ENCODE assay signal across 35 cellular contexts in the genomic region with DNA sequence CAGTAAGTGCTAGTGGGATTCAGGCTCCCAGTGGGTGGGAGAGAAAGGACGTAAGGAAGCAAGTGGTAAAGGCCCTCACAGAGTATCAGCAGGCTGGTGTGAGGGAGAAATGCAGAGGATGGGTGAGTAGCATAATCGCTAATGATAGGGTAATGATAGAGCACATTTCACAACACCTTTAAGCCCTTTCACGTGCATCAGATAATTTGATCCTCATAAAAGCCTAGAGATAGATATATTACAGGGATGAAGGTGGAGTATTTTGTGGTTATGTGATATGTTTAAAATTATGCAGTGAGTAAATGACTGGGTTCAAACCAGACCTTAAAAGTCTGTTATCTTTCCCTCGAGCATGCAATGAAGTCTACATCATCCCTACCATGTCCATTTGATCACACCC. TPM values are rescaled to one million over a fixed set of nuclear protein-coding genes. Genes with fewer than 3 reads are reported as not detected.
"Had no signal": no experiment of that assay in that cellular context is flagged by ENCODE, and none has a peak within 500 bp of the region (broad histone marks: within the 10 kb centered on the region; RNA-seq: fewer than 3 reads in every experiment).

No MANE protein-coding gene starts in this region.

- DNase-seq: activated B cell treated with CpG ODN at 0.5 μM for 24 hours; activated CD4-positive, alpha-beta memory T cell treated with anti-CD3 and anti-CD28 coated beads for 36 hours; activated CD4-positive, alpha-beta T cell treated with anti-CD3 and anti-CD28 coated beads for 4 hours; activated CD4-positive, alpha-beta T cell treated with anti-CD3 and anti-CD28 coated beads, Interleukin-2, amount 10 ng/mL, durations not matched to agents 24 days and 14 days; activated CD4-positive, alpha-beta T cell treated with anti-CD3 and anti-CD28 coated beads, Interleukin-2, amount 50 U/mL, for 1 hour; activated CD4-positive, alpha-beta T cell treated with anti-CD3 and anti-CD28 coated beads, Interleukin-2, amount 50 U/mL, for 4 hours; activated CD4-positive, CD25-positive, alpha-beta regulatory T cell treated with anti-CD3 and anti-CD28 coated beads, Interleukin-2, amount 50 U/mL, for 72 hours; activated CD8-positive, alpha-beta memory T cell treated with anti-CD3 and anti-CD28 coated beads, Interleukin-2, amount 50 U/mL, for 4 hours; activated CD8-positive, alpha-beta T cell treated with anti-CD3 and anti-CD28 coated beads for 36 hours; activated effector memory CD4-positive, alpha-beta T cell treated with Interleukin-2 at 50 U/mL for 16 hours; activated gamma-delta T cell treated with Interleukin-2 at 50 U/mL for 16 hours; activated naive CD4-positive, alpha-beta T cell; activated naive CD4-positive, alpha-beta T cell treated with anti-CD3 and anti-CD28 coated beads for 36 hours; activated naive CD4-positive, alpha-beta T cell treated with anti-CD3 and anti-CD28 coated beads, Interleukin-2, amount 50 U/mL, for 16 hours; activated naive CD8-positive, alpha-beta T cell treated with anti-CD3 and anti-CD28 coated beads for 36 hours; activated T-cell treated with anti-CD3 and anti-CD28 coated beads for 4 hours; activated T-cell treated with anti-CD3 and anti-CD28 coated beads, Interleukin-2, amount 50 U/mL, for 1 hour; activated T-cell treated with anti-CD3 and anti-CD28 coated beads, Interleukin-2, amount 50 U/mL, for 4 hours; activated T-cell treated with anti-CD3 and anti-CD28 coated beads, Interleukin-2, amount 50 U/mL, for 72 hours; adrenal gland; amygdala; anterior cingulate cortex; caudate nucleus; cerebellar nuclear complex; T-helper 1 cell; T-helper 2 cell; T-helper 9 cell had no signal

- H3K36me3 ChIP-seq: adrenal gland, ascending aorta, cardiac muscle cell had no signal

- H3K4me3 ChIP-seq: adrenal gland, ascending aorta, cardiac muscle cell had no signal

- H3K9me3 ChIP-seq: adrenal gland, ascending aorta had no signal

- H3K27ac ChIP-seq: adrenal gland, ascending aorta, cardiac muscle cell, VCaP had no signal

- H3K27me3 ChIP-seq: ascending aorta, cardiac muscle cell had no signal

- H3K4me1 ChIP-seq: adrenal gland, ascending aorta had no signal

RNA-seq across cellular contexts. Expression of a gene that starts 10.3 kb away (rescaled TPM):
- total RNA-seq: activated B cell treated with CpG ODN at 0.5 μM for 24 hours; activated CD4-positive, alpha-beta memory T cell treated with anti-CD3 and anti-CD28 coated beads for 36 hours; activated CD4-positive, alpha-beta T cell treated with anti-CD3 and anti-CD28 coated beads, Interleukin-2, amount 10 ng/mL, durations not matched to agents 24 days and 14 days; activated CD8-positive, alpha-beta memory T cell treated with anti-CD3 and anti-CD28 coated beads for 36 hours; activated CD8-positive, alpha-beta T cell treated with anti-CD3 and anti-CD28 coated beads for 36 hours; activated naive CD4-positive, alpha-beta T cell treated with anti-CD3 and anti-CD28 coated beads for 36 hours; activated naive CD4-positive, alpha-beta T cell treated with anti-CD3 and anti-CD28 coated beads, Interleukin-2, amount 50 U/mL, for 72 hours; activated naive CD8-positive, alpha-beta T cell treated with anti-CD3 and anti-CD28 coated beads for 36 hours; activated T-cell treated with anti-CD3 and anti-CD28 coated beads, Interleukin-2, amount 50 U/mL, for 4 hours; activated T-cell treated with anti-CD3 and anti-CD28 coated beads, Interleukin-2, amount 50 U/mL, for 72 hours; activated T-helper 1 cell treated with anti-CD3 and anti-CD28 coated beads, Interleukin-12 subunit alpha, Interleukin-12 subunit beta, Interleukin-2, Interleukin-4 antibody, amounts not matched to agents 30 ng/mL and 10 ng/mL and 1 ng/mL, durations not matched to agents 14 hours and 24 hours and 36 hours; activated T-helper 2 cell treated with anti-CD3 and anti-CD28 coated beads, Interferon-gamma antibody, Interleukin-2, Interleukin-4, amounts not matched to agents 10 μg/mL and 5 μg/mL and 100 μg/mL, durations not matched to agents 14 hours and 24 hours and 36 hours; ascending aorta; cardiac muscle cell; chondrocyte had no signal
